ENCODE assay signal across 9 cellular contexts in the genomic region with DNA sequence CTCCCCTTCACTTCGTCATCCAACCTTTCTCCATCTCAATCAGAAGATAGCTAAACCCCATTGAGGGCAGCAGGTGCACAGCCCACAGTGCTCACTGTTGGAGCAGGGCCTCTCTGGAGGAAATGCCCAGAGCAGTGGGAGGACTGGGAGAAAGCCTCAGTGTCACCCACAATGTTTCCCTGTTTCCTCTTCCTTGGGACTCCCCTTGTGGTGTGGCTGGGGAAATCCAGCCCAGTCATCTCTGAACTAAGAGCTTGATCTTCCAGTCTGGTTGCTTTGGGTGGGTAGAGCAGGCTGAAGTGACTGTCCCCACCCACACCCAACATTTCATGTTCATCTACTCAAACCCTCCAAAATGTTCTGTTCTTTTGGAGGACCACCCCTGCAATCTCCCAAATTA. TPM values are rescaled to one million over a fixed set of nuclear protein-coding genes. Genes with fewer than 3 reads are reported as not detected.
DNase-seq lines count a peak whose midpoint lies in the region; ATAC-seq and TF ChIP-seq lines count a peak whose summit lies in the region.
"Had no signal": no experiment of that assay in that cellular context is flagged by ENCODE, and none has a peak within 500 bp of the region (broad histone marks: within the 10 kb centered on the region; RNA-seq: fewer than 3 reads in every experiment).

No MANE protein-coding gene starts in this region.

- CTCF ChIA-PET in MCF 10A (lab: Yijun Ruan, JAX): interaction anchor here (0.7 to 5.6 kb wide), 3 partner anchors 48 to 360 kb away, joined by 3 to 28 read pairs (median 3); a partner anchor contains a TSS

- POLR2A ChIA-PET in MCF 10A (lab: Yijun Ruan, JAX): no interaction called here

- no peak for TF ChIP-seq CTCF in MCF 10A (IDR thresholded peaks at IDR 0.05; ENCODE audit: unreplicated experiment)
- TF ChIP-seq CTCF in uterus (IDR thresholded peaks at IDR 0.05): no peak

- no peak overlapping the region for H3K27ac Mint-ChIP-seq in MCF 10A (ENCODE audit: low read depth, unreplicated experiment)

- no peak overlapping the region for H3K27ac ChIP-seq in uterus
- H3K27ac ChIP-seq: cardiac muscle cell had no signal

- H3K27me3 ChIP-seq in uterus: no peaks in the 10 kb centered on the region
- H3K27me3 ChIP-seq: cardiac muscle cell had no signal

- H3K4me1 Mint-ChIP-seq in MCF 10A (ENCODE audit: insufficient read depth, unreplicated experiment): peaks cover 13% of the 10 kb centered on the region

- peak; percentile 85 to 92 for DNase-seq in activated CD4-positive, alpha-beta T cell treated with anti-CD3 and anti-CD28 coated beads, Interleukin-2, amount 50 U/mL, for 48 hours
- peak; percentile 65 to 81 for DNase-seq in stimulated activated CD4-positive, alpha-beta T cell treated with anti-CD3 and anti-CD28 coated beads, Interleukin-12 subunit alpha, Interleukin-12 subunit beta, amount 100 ng/mL, for 24 hours (ENCODE audit: low read depth in 2 of 2)
- DNase-seq in MCF 10A (ENCODE audit: unreplicated experiment): no peak
- no peak for DNase-seq in uterus
- DNase-seq in NCI-H524 (lab: John Stamatoyannopoulos, UW): no peak

- H3K9me3 ChIP-seq in uterus: no peaks in the 10 kb centered on the region

- TF ChIP-seq POLR2A in uterus (IDR thresholded peaks at IDR 0.05): no peak

- ATAC-seq in GM18517 (IDR thresholded peaks at IDR 0.05; ENCODE audit: unreplicated experiment) (peak; percentile 38), HG02798 (IDR thresholded peaks at IDR 0.05; ENCODE audit: poor library complexity, unreplicated experiment) (peak; percentile 52), GM18861 (IDR thresholded peaks at IDR 0.05; ENCODE audit: unreplicated experiment) (no peak)

- no peak overlapping the region for H3K4me3 Mint-ChIP-seq in MCF 10A (ENCODE audit: unreplicated experiment)

- H3K4me3 ChIP-seq in uterus: no peak overlapping the region
- H3K4me3 ChIP-seq: cardiac muscle cell had no signal

- no TSS peak for BruUV-seq in MCF 10A (replicated peaks; lab: Mats Ljungman, UMichigan)

- H3K36me3 Mint-ChIP-seq in MCF 10A (ENCODE audit: insufficient read depth, unreplicated experiment): peaks cover 5% of the 10 kb centered on the region

- H3K27me3 Mint-ChIP-seq in MCF 10A (ENCODE audit: insufficient read depth, unreplicated experiment): no peaks in the 10 kb centered on the region

- no peaks in the 10 kb centered on the region for H3K9me3 Mint-ChIP-seq in MCF 10A (ENCODE audit: unreplicated experiment)

- intact Hi-C loops in MCF 10A (cut with micrococcal nuclease): loop anchor here (5.0 kb wide), 1 partner anchor 617 kb away; no protein-coding TSS in a partner anchor
- intact Hi-C loops in uterus (cut with DNase I; ENCODE audit: low total_unique reads): no loop called here

- no peaks in the 10 kb centered on the region for H3K4me1 ChIP-seq in uterus

- H3K36me3 ChIP-seq in uterus: no peaks in the 10 kb centered on the region
- H3K36me3 ChIP-seq: cardiac muscle cell had no signal

RNA-seq across cellular contexts. Expression of a gene that starts 29.8 kb away (rescaled TPM):
- 20.9 and 22.9 TPM in 2 replicates for total RNA-seq in MCF 10A (2022)
- total RNA-seq in uterus: 10 to 100 TPM; 16.4 to 53.8 (median 31.3) TPM

Comparison
In these comparisons a context has a peak if more than half of its experiments do, and no peak if none do; other contexts are left out.
1. DNase-seq: peak in activated CD4-positive, alpha-beta T cell treated with anti-CD3 and anti-CD28 coated beads, Interleukin-2, amount 50 U/mL, for 48 hours (2 of 2) and stimulated activated CD4-positive, alpha-beta T cell treated with anti-CD3 and anti-CD28 coated beads, Interleukin-12 subunit alpha, Interleukin-12 subunit beta, amount 100 ng/mL, for 24 hours (2 of 2); none in MCF 10A (single experiment), uterus (0 of 2) and NCI-H524 (0 of 2).